Comparison of ENCODE assay signal across 18 cellular contexts in genomic region chr2:240856151-240856980, GRCh38. TPM values are rescaled to one million over a fixed set of nuclear protein-coding genes. Genes with fewer than 3 reads are reported as not detected.
DNase-seq lines count a peak whose midpoint lies in the region; ATAC-seq, FAIRE-seq and TF ChIP-seq lines count a peak whose summit lies in the region.
"Had no signal": no experiment of that assay in that cellular context is flagged by ENCODE, and none has a peak within 500 bp of the region (broad histone marks: within the 10 kb centered on the region; RNA-seq: fewer than 3 reads in every experiment).

No MANE protein-coding gene starts in this region.

- TF ChIP-seq RAD21 in GM12878 (IDR thresholded peaks at IDR 0.05; ENCODE audit: insufficient read depth, low read depth, low read length) (no peak), liver (IDR thresholded peaks at IDR 0.05) (peak; percentile 58 to 76)

- H3K4me2 ChIP-seq in GM12878 (ENCODE audit: control insufficient read depth, insufficient read depth), result no peak overlapping the region

- H3K36me3 ChIP-seq in GM12878 (ENCODE audit: control insufficient read depth in 2 of 2, insufficient read depth in 2 of 2, low read length in 1 of 2) (no peaks in the 10 kb centered on the region), liver (ENCODE audit: control insufficient read depth in 4 of 4, insufficient read depth in 3 of 4, low read depth in 1 of 4, low read length in 3 of 4) (no peaks in the 10 kb centered on the region), HAP-1 (replicated peaks) (no peaks in the 10 kb centered on the region), thyroid gland (no peaks in the 10 kb centered on the region)
- H3K36me3 ChIP-seq: lower lobe of right lung, MG63 had no signal

- intact Hi-C loops in GM12878 (cut with micrococcal nuclease; ENCODE audit: unreplicated experiment) (loop anchor here (10.0 kb wide), 1 partner anchor 358 kb away; no protein-coding TSS in a partner anchor), thyroid gland (cut with DNase I) (no loop called here)

- 20% methylated on average over 21 of the region's 21 CpGs for WGBS in GM12878 (ENCODE audit: insufficient coverage, insufficient replicate concordance, low lambda C conversion rate, missing lambda C conversion rate)
- 42% methylated on average over 21 of the region's 21 CpGs for WGBS in liver
- WGBS in thyroid gland, 2 donors, result 60 to 70% methylated on average over 5 to 11 of the region's 21 CpGs

- SMC1A ChIA-PET in GM12878 (lab: Charles Lee; ENCODE audit: uncharacterized antibody, unreplicated experiment), result no interaction called here

- H3K4me1 ChIP-seq in GM12878 (ENCODE audit: control insufficient read depth, insufficient read depth, low read length) (no peaks in the 10 kb centered on the region), liver (ENCODE audit: control insufficient read depth in 4 of 4, insufficient read depth in 4 of 4, low read length in 3 of 4) (peaks cover 19 to 62% (median 45%) of the 10 kb centered on the region in 4 donors), HAP-1 (no peaks in the 10 kb centered on the region), thyroid gland (peaks cover 0 to 4% of the 10 kb centered on the region in 2 donors)
- H3K4me1 ChIP-seq: lower lobe of right lung had no signal

- H2AFZ ChIP-seq in GM12878 (ENCODE audit: control insufficient read depth, low read depth, low read length), result no peak overlapping the region

- H3K27ac ChIP-seq in GM12878 (ENCODE audit: control insufficient read depth, insufficient read depth) (no peak overlapping the region), liver (ENCODE audit: low read depth in 1 of 2, low read length in 2 of 2) (peak overlapping the region; percentile 55 to 90), thyroid gland (no peak overlapping the region)
- H3K27ac ChIP-seq: lower lobe of right lung had no signal

- peak in 2 of 3 experiments; percentile 25 to 30; a peak in 3 of 6 replicates for TF ChIP-seq CTCF in GM12878 (IDR thresholded peaks at IDR 0.05 in 2 of 3, conservative IDR thresholded peaks at IDR 0.05 in 1 of 3; ENCODE audit: control insufficient read depth in 2 of 3, extremely low read depth in 1 of 3, insufficient read depth in 1 of 3, low read depth in 3 of 3, low read length in 3 of 3)
- peak; percentile 53 for TF ChIP-seq CTCF in liver (IDR thresholded peaks at IDR 0.05; ENCODE audit: low read depth, low read length, missing input control)
- no peak for TF ChIP-seq CTCF in thyroid gland (IDR thresholded peaks at IDR 0.05)

- H3K27me3 ChIP-seq in GM12878 (replicated peaks in 1 of 2; ENCODE audit: control insufficient read depth in 2 of 2, insufficient read depth in 2 of 2, low read length in 1 of 2) (peaks cover 1 to 6% of the 10 kb centered on the region in 2 experiments; a peak in 2 of 4 replicates), liver (ENCODE audit: control insufficient read depth in 4 of 4, insufficient read depth in 4 of 4, low read length in 3 of 4) (no peaks in the 10 kb centered on the region), HAP-1 (ENCODE audit: low read depth) (no peaks in the 10 kb centered on the region), thyroid gland (no peaks in the 10 kb centered on the region)
- H3K27me3 ChIP-seq: MG63 had no signal

- DNase-seq in ELF-1 (ENCODE audit: low read depth, low spot score) (peak; percentile 57), HuH-7 (ENCODE audit: low spot score) (peak; percentile 51), GM12878 (ENCODE audit: low read depth, low spot score) (no peak), HAP-1 (ENCODE audit: low spot score in 2 of 2) (no peak), nucleus accumbens (lab: John Stamatoyannopoulos, UW) (no peak), thyroid gland (no peak)
- DNase-seq in activated CD4-positive, CD25-positive, alpha-beta regulatory T cell treated with anti-CD3 and anti-CD28 coated beads, Interleukin-2, amount 50 U/mL, for 72 hours, result no peak
- DNase-seq: activated CD4-positive, alpha-beta T cell treated with anti-CD3 and anti-CD28 coated beads, Interleukin-2, amount 10 ng/mL, durations not matched to agents 24 days and 14 days; activated gamma-delta T cell treated with Interleukin-2 at 50 U/mL for 16 hours; CD8-positive, alpha-beta memory T cell; lower lobe of right lung; MG63; NCI-H510A treated with DMSO at 0.1 percent for 48 hours; stimulated activated naive CD8-positive, alpha-beta T cell treated with anti-CD3 and anti-CD28 coated beads, Interleukin-15, Interleukin-2, amounts not matched to agents 100 U/mL and 50 U/mL, for 24 hours had no signal

- no peak for TF ChIP-seq POLR2A in GM12878 (IDR thresholded peaks at IDR 0.05; ENCODE audit: low read depth, low read length)
- TF ChIP-seq POLR2A in thyroid gland (IDR thresholded peaks at IDR 0.05), result no peak

- H3K4me3 ChIP-seq in GM12878 (no peak overlapping the region), liver (ENCODE audit: low read depth in 1 of 3, low read length in 3 of 3) (peak overlapping the region in 1 of 3 donors; percentile 12), HAP-1 (no peak overlapping the region), thyroid gland (replicated peaks in 1 of 3) (no peak overlapping the region)
- H3K4me3 ChIP-seq: lower lobe of right lung, MG63 had no signal

- no peaks in the 10 kb centered on the region for H3K79me2 ChIP-seq in GM12878 (ENCODE audit: control insufficient read depth, insufficient read depth, low read length)

- FAIRE-seq in GM12878 (lab: Jason Lieb, UNC), result no peak
- FAIRE-seq: colon, frontal cortex had no signal

- no peaks in the 10 kb centered on the region for H4K20me1 ChIP-seq in GM12878 (ENCODE audit: control insufficient read depth, insufficient read depth)

- peak; percentile 65 for ATAC-seq in GM12878
- ATAC-seq: stimulated activated naive CD8-positive, alpha-beta T cell treated with anti-CD3 and anti-CD28 coated beads, Interleukin-15, Interleukin-2, amounts not matched to agents 100 U/mL and 50 U/mL, for 24 hours had no signal

- H3K9me3 ChIP-seq in GM12878 (replicated peaks; ENCODE audit: control insufficient read depth, insufficient read depth, low read length) (peaks cover 1% of the 10 kb centered on the region; the same call in 1 of the 3 replicates), liver (ENCODE audit: control insufficient read depth in 4 of 4, low read length in 3 of 4) (no peaks in the 10 kb centered on the region), HAP-1 (no peaks in the 10 kb centered on the region), thyroid gland (no peaks in the 10 kb centered on the region)
- H3K9me3 ChIP-seq: lower lobe of right lung, MG63 had no signal

- no peak overlapping the region for H3K9ac ChIP-seq in GM12878 (ENCODE audit: control insufficient read depth, insufficient read depth, low read length)
- peak overlapping the region; percentile 19 to 51 for H3K9ac ChIP-seq in liver (ENCODE audit: low read depth in 1 of 2, low read length in 2 of 2)

- CTCF ChIA-PET in GM12878 (lab: Yijun Ruan, JAX), result no interaction called here

- POLR2A ChIA-PET in GM12878 (lab: Charles Lee), result no interaction called here

- RAD21 ChIA-PET in GM12878 (lab: Charles Lee; ENCODE audit: unreplicated experiment), result no interaction called here

- in situ Hi-C loops in GM12878 (cut with MboI) (loop anchor here (10.0 kb wide), 1 partner anchor 798 kb away; no protein-coding TSS in a partner anchor), HAP-1 (cut with MboI; ENCODE audit: low sequenced_read_pairs) (loop anchor here (25.0 kb wide), 1 partner anchor 806 kb away; no protein-coding TSS in a partner anchor)

- BruUV-seq in GM12878 (replicated peaks; lab: Mats Ljungman, UMichigan), result no TSS peak

- TF ChIP-seq EP300 in GM12878 (IDR thresholded peaks at IDR 0.05; ENCODE audit: borderline replicate concordance in 1 of 2, control insufficient read depth in 1 of 2, low read depth in 2 of 2, low read length in 2 of 2), result no peak

RNA-seq across cellular contexts. Expression of gene AGXT, which starts 12.3 kb away (rescaled TPM):
- not detected in 2 replicates for total RNA-seq in GM12878 (2013; cell fraction: nucleolus; rRNA removed)
- total RNA-seq in GM12878 (2014; rRNA removed), result not detected in 2 replicates
- not detected in 2 replicates for total RNA-seq in GM12878 (2014; rRNA removed; fragmentation: Illumina TruSeq; extraction: Trizol)
- total RNA-seq in GM12878 (2021), result 0.18 and 0.19 TPM in 2 replicates
- polyA plus RNA-seq in GM12878 (2011; ENCODE audit: low read depth), result not detected
- not detected in 2 replicates for polyA plus RNA-seq in GM12878 (2011; rRNA removed)
- polyA plus RNA-seq in GM12878 (2011; cell fraction: cytosol; rRNA removed), result not detected in 2 replicates
- polyA plus RNA-seq in GM12878 (2011; cell fraction: nucleus; rRNA removed), result not detected in 2 replicates
- not detected in 2 replicates for polyA plus RNA-seq in GM12878 (2012)
- not detected in 2 replicates for polyA plus RNA-seq in GM12878 (2014; fragmentation: Illumina TruSeq; extraction: Trizol)
- not detected for polyA plus RNA-seq in GM12878 (2014; fragmentation: Nextera tagmentation; extraction: Ambion mirVana)
- polyA plus RNA-seq in GM12878 (2014; rRNA removed), result not detected in 2 replicates
- not detected for polyA plus RNA-seq in GM12878 (2016; fragmentation: Nextera tagmentation; extraction: Ambion mirVana)
- polyA minus RNA-seq in GM12878 (2011; rRNA and poly(A)+ RNA removed), result not detected in 2 replicates
- polyA minus RNA-seq in GM12878 (2011; cell fraction: cytosol; rRNA and poly(A)+ RNA removed), result not detected in 2 replicates
- not detected in 2 replicates for polyA minus RNA-seq in GM12878 (2011; cell fraction: nucleus; rRNA and poly(A)+ RNA removed)
- 1,000 to 10,000 TPM in 1 of 2 donors, 100 to 1,000 TPM in 1; 254 to 1,548 TPM for total RNA-seq in liver
- 1,000 to 10,000 TPM; 1,307 to 1,572 TPM for polyA plus RNA-seq in liver
- not detected for total RNA-seq in thyroid gland
- total RNA-seq: activated CD4-positive, alpha-beta T cell treated with anti-CD3 and anti-CD28 coated beads, Interleukin-2, amount 10 ng/mL, durations not matched to agents 24 days and 14 days; CD8-positive, alpha-beta memory T cell; frontal cortex; lower lobe of right lung had no signal
- polyA plus RNA-seq: CD8-positive, alpha-beta memory T cell had no signal

RNA-seq across cellular contexts. Expression of gene KIF1A, which starts 36.3 kb away (rescaled TPM):
- total RNA-seq in GM12878 (2013; cell fraction: nucleolus; rRNA removed), result not detected in 2 replicates
- total RNA-seq in GM12878 (2014; rRNA removed) (0.06 TPM in 1 of 2 replicates, not detected in the other), GM12878 (2014; rRNA removed; fragmentation: Illumina TruSeq; extraction: Trizol) (not detected in 2 replicates), GM12878 (2021) (0.51 and 0.95 TPM in 2 replicates), liver (under 1 TPM; 0.08 to 0.14 TPM), thyroid gland (1 to 10 TPM; 1.2 to 6.9 (median 4.1) TPM)
- polyA plus RNA-seq in GM12878 (2011; ENCODE audit: low read depth), result 0.42 TPM
- polyA plus RNA-seq in GM12878 (2011; rRNA removed) (not detected in 2 replicates), GM12878 (2014; fragmentation: Illumina TruSeq; extraction: Trizol) (not detected in 2 replicates), GM12878 (2014; fragmentation: Nextera tagmentation; extraction: Ambion mirVana) (not detected), GM12878 (2014; rRNA removed) (0.04 TPM in 1 of 2 replicates, not detected in the other), GM12878 (2016; fragmentation: Nextera tagmentation; extraction: Ambion mirVana) (under 1 TPM; 0.04 to 0.18 TPM), liver (under 1 TPM; 0.03 to 0.21 TPM)
- polyA plus RNA-seq in GM12878 (2011; cell fraction: cytosol; rRNA removed), result 0.03 and 0.05 TPM in 2 replicates
- 0.13 and 0.31 TPM in 2 replicates for polyA plus RNA-seq in GM12878 (2011; cell fraction: nucleus; rRNA removed)
- 0.11 and 0.23 TPM in 2 replicates for polyA plus RNA-seq in GM12878 (2012)
- polyA minus RNA-seq in GM12878 (2011; rRNA and poly(A)+ RNA removed), result not detected in 2 replicates
- not detected in 2 replicates for polyA minus RNA-seq in GM12878 (2011; cell fraction: cytosol; rRNA and poly(A)+ RNA removed)
- polyA minus RNA-seq in GM12878 (2011; cell fraction: nucleus; rRNA and poly(A)+ RNA removed), result 0.19 TPM in 1 of 2 replicates, not detected in the other
- polyA plus RNA-seq: CD8-positive, alpha-beta memory T cell had no signal

RNA-seq across cellular contexts. Expression of gene MAB21L4, which starts 39.6 kb away (rescaled TPM):
- not detected in 2 replicates for total RNA-seq in GM12878 (2013; cell fraction: nucleolus; rRNA removed)
- total RNA-seq in GM12878 (2014; rRNA removed), result not detected in 2 replicates
- not detected in 2 replicates for total RNA-seq in GM12878 (2014; rRNA removed; fragmentation: Illumina TruSeq; extraction: Trizol)
- total RNA-seq in GM12878 (2021), result not detected in 2 replicates
- polyA plus RNA-seq in GM12878 (2011; ENCODE audit: low read depth), result not detected
- polyA plus RNA-seq in GM12878 (2011; rRNA removed), result 0.03 TPM in 1 of 2 replicates, not detected in the other
- 0.06 TPM in 1 of 2 replicates, not detected in the other for polyA plus RNA-seq in GM12878 (2011; cell fraction: cytosol; rRNA removed)
- polyA plus RNA-seq in GM12878 (2011; cell fraction: nucleus; rRNA removed), result 0.07 TPM in 1 of 2 replicates, not detected in the other
- polyA plus RNA-seq in GM12878 (2012), result not detected in 2 replicates
- not detected in 2 replicates for polyA plus RNA-seq in GM12878 (2014; fragmentation: Illumina TruSeq; extraction: Trizol)
- not detected for polyA plus RNA-seq in GM12878 (2014; fragmentation: Nextera tagmentation; extraction: Ambion mirVana)
- polyA plus RNA-seq in GM12878 (2014; rRNA removed), result not detected in 2 replicates
- not detected for polyA plus RNA-seq in GM12878 (2016; fragmentation: Nextera tagmentation; extraction: Ambion mirVana)
- polyA minus RNA-seq in GM12878 (2011; rRNA and poly(A)+ RNA removed), result not detected in 2 replicates
- polyA minus RNA-seq in GM12878 (2011; cell fraction: cytosol; rRNA and poly(A)+ RNA removed), result not detected in 2 replicates
- not detected in 2 replicates for polyA minus RNA-seq in GM12878 (2011; cell fraction: nucleus; rRNA and poly(A)+ RNA removed)
- total RNA-seq in liver, result under 1 TPM; 0.59 to 0.65 TPM
- 1 to 10 TPM; 1.6 to 8.8 TPM for polyA plus RNA-seq in liver
- total RNA-seq in thyroid gland, result under 1 TPM in 2 of 4 donors, not detected in 2; 0.33 to 0.81 TPM
- total RNA-seq: activated CD4-positive, alpha-beta T cell treated with anti-CD3 and anti-CD28 coated beads, Interleukin-2, amount 10 ng/mL, durations not matched to agents 24 days and 14 days; CD8-positive, alpha-beta memory T cell; frontal cortex; omental fat pad had no signal
- polyA plus RNA-seq: CD8-positive, alpha-beta memory T cell had no signal

RNA-seq across cellular contexts. Expression of gene CROCC2, which starts 49.8 kb away (rescaled TPM):
- total RNA-seq in GM12878 (2013; cell fraction: nucleolus; rRNA removed), result not detected in 2 replicates
- total RNA-seq in GM12878 (2014; rRNA removed) (not detected in 2 replicates), GM12878 (2014; rRNA removed; fragmentation: Illumina TruSeq; extraction: Trizol) (not detected in 2 replicates), GM12878 (2021) (not detected in 2 replicates), liver (under 1 TPM; under 0.01 to 0.08 TPM), thyroid gland (not detected)
- polyA plus RNA-seq in GM12878 (2011; ENCODE audit: low read depth), result not detected
- polyA plus RNA-seq in GM12878 (2011; rRNA removed) (not detected in 2 replicates), GM12878 (2014; fragmentation: Illumina TruSeq; extraction: Trizol) (not detected in 2 replicates), GM12878 (2014; fragmentation: Nextera tagmentation; extraction: Ambion mirVana) (not detected), GM12878 (2014; rRNA removed) (not detected in 2 replicates), GM12878 (2016; fragmentation: Nextera tagmentation; extraction: Ambion mirVana) (not detected), liver (under 1 TPM; 0.01 to 0.13 TPM)
- polyA plus RNA-seq in GM12878 (2011; cell fraction: cytosol; rRNA removed), result not detected in 2 replicates
- polyA plus RNA-seq in GM12878 (2011; cell fraction: nucleus; rRNA removed), result not detected in 2 replicates
- not detected in 2 replicates for polyA plus RNA-seq in GM12878 (2012)
- not detected in 2 replicates for polyA minus RNA-seq in GM12878 (2011; rRNA and poly(A)+ RNA removed)
- not detected in 2 replicates for polyA minus RNA-seq in GM12878 (2011; cell fraction: cytosol; rRNA and poly(A)+ RNA removed)
- not detected in 2 replicates for polyA minus RNA-seq in GM12878 (2011; cell fraction: nucleus; rRNA and poly(A)+ RNA removed)
- total RNA-seq: activated CD4-positive, alpha-beta T cell treated with anti-CD3 and anti-CD28 coated beads, Interleukin-2, amount 10 ng/mL, durations not matched to agents 24 days and 14 days; CD8-positive, alpha-beta memory T cell; frontal cortex had no signal
- polyA plus RNA-seq: CD8-positive, alpha-beta memory T cell had no signal

Comparison
In these comparisons a context has a peak if more than half of its experiments do, and no peak if none do; other contexts are left out.
1. DNase-seq: peak in ELF-1 (single experiment) and HuH-7 (single experiment); none in GM12878 (single experiment), activated CD4-positive, CD25-positive, alpha-beta regulatory T cell treated with anti-CD3 and anti-CD28 coated beads, Interleukin-2, amount 50 U/mL, for 72 hours (single experiment), HAP-1 (0 of 2), nucleus accumbens (0 of 56) and thyroid gland (0 of 2).
2. H3K27ac ChIP-seq: peak in liver (2 of 2); none in GM12878 (single experiment) and thyroid gland (0 of 3).
3. CTCF ChIP-seq: peak in GM12878 (2 of 3) and liver (single experiment); none in thyroid gland (0 of 6).
4. RNA of gene AGXT, which starts 12.3 kb away (total RNA-seq): 254 to 1,548 TPM in liver; not detected in thyroid gland and 0.18 to 0.19 TPM in GM12878; every median in the first group is over 100 times any median in the second.